In the genomic region with DNA sequence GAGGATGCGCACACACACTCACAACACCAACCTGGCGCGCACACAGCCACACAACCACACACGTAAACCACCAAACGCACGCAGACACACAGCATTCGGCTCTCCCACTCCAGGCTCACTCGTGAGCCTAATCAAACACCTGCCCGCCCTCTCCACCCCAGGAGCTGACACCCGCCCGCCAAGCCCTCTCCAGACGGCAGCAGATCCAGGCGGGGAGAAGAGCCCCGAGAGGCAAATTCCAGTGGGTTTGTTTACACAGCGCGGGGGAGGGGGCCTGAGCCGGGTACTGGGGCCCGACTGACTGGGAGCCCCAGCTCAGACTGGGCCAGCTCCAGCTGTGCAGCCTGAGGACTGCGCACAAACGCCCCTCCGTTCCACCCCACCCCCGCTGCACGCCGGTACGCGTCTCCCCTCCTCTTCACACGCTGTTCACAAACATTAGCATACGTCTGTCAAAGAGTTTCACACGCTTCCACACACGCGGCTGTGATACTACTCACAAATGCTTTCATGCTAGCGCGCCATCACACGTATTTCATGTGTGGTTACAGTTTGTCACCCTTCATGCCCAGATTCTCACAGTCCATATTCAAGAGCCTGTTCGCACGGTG, we compare ENCODE assay signal across 1 cellular context.
TF ChIP-seq lines count a peak whose summit lies in the region.

No MANE protein-coding gene starts in this region.

TF ChIP-seq in HEK293, 187 proteins besides CTCF, POLR2A, EP300 and RAD21 (continued from another document and continues in another):
- TF ChIP-seq ZNF211 (tag by site-specific recombination; IDR thresholded peaks at IDR 0.05; ENCODE audit: low read depth) (no peak), BCL11B (tag by site-specific recombination; IDR thresholded peaks at IDR 0.05; ENCODE audit: low read depth) (0 out of 2 replicates have a peak, but pooled peaks have one; percentile 51), GLIS2 (tag by site-specific recombination; IDR thresholded peaks at IDR 0.05) (0 out of 2 replicates have a peak, but pooled peaks have one; percentile 59), ZNF777 (tag by site-specific recombination; IDR thresholded peaks at IDR 0.05; ENCODE audit: borderline replicate concordance) (peak; percentile 43; the same call in 1 of the 2 replicates), EGR2 (tag by site-specific recombination; IDR thresholded peaks at IDR 0.05; ENCODE audit: low read depth) (peak; percentile 96), KLF7 (tag by site-specific recombination; IDR thresholded peaks at IDR 0.05; ENCODE audit: borderline replicate concordance) (peak; percentile 52; the same call in 1 of the 2 replicates), ZNF354C (tag by site-specific recombination; IDR thresholded peaks at IDR 0.05; ENCODE audit: borderline replicate concordance, low read depth) (no peak), ZNF121 (tag by site-specific recombination; IDR thresholded peaks at IDR 0.05) (no peak), ZNF707 (tag by site-specific recombination; IDR thresholded peaks at IDR 0.05) (no peak), OSR2 (tag by site-specific recombination; IDR thresholded peaks at IDR 0.05) (peak; percentile 32), ZBTB21 (tag by site-specific recombination; IDR thresholded peaks at IDR 0.05) (no peak), ZNF324 (tag by site-specific recombination; IDR thresholded peaks at IDR 0.05) (peak; percentile 62; the same call in 1 of the 2 replicates), GLI4 (tag by site-specific recombination; IDR thresholded peaks at IDR 0.05) (no peak; the same call in 1 of the 2 replicates), SP2 (tag by site-specific recombination; IDR thresholded peaks at IDR 0.05) (peak; percentile 52), ZNF501 (tag by site-specific recombination; IDR thresholded peaks at IDR 0.05) (no peak; the same call in 1 of the 2 replicates), KLF8 (tag by site-specific recombination; IDR thresholded peaks at IDR 0.05) (0 out of 2 replicates have a peak, but pooled peaks have one; percentile 2), ZNF561 (tag by site-specific recombination; IDR thresholded peaks at IDR 0.05; ENCODE audit: borderline replicate concordance) (0 out of 2 replicates have a peak, but pooled peaks have one; percentile 25), ZNF394 (tag by site-specific recombination; IDR thresholded peaks at IDR 0.05; ENCODE audit: borderline replicate concordance) (peak; percentile 34), KLF1 (tag by site-specific recombination; IDR thresholded peaks at IDR 0.05) (peak; percentile 87), ZNF416 (tag by site-specific recombination; IDR thresholded peaks at IDR 0.05) (no peak), ZBTB20 (tag by site-specific recombination; IDR thresholded peaks at IDR 0.05) (peak; percentile 77), ZNF514 (tag by site-specific recombination; IDR thresholded peaks at IDR 0.05) (no peak), ZIC2 (tag by site-specific recombination; IDR thresholded peaks at IDR 0.05) (peak; percentile 98), KLF9 (tag by site-specific recombination; IDR thresholded peaks at IDR 0.05; ENCODE audit: low read depth) (peak; percentile 54), ZNF76 (tag by site-specific recombination; IDR thresholded peaks at IDR 0.05; ENCODE audit: borderline replicate concordance, low read depth) (peak; percentile 25; the same call in 1 of the 2 replicates)
- TF ChIP-seq, protein P1, sequence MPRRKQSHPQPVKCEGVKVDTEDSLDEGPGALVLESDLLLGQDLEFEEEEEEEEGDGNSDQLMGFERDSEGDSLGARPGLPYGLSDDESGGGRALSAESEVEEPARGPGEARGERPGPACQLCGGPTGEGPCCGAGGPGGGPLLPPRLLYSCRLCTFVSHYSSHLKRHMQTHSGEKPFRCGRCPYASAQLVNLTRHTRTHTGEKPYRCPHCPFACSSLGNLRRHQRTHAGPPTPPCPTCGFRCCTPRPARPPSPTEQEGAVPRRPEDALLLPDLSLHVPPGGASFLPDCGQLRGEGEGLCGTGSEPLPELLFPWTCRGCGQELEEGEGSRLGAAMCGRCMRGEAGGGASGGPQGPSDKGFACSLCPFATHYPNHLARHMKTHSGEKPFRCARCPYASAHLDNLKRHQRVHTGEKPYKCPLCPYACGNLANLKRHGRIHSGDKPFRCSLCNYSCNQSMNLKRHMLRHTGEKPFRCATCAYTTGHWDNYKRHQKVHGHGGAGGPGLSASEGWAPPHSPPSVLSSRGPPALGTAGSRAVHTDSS (tag by site-specific recombination; IDR thresholded peaks at IDR 0.05) = no peak; the same call in 1 of the 2 replicates
- TF ChIP-seq, protein P2, sequence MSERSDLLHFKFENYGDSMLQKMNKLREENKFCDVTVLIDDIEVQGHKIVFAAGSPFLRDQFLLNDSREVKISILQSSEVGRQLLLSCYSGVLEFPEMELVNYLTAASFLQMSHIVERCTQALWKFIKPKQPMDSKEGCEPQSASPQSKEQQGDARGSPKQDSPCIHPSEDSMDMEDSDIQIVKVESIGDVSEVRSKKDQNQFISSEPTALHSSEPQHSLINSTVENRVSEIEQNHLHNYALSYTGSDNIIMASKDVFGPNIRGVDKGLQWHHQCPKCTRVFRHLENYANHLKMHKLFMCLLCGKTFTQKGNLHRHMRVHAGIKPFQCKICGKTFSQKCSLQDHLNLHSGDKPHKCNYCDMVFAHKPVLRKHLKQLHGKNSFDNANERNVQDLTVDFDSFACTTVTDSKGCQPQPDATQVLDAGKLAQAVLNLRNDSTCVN (tag by site-specific recombination; optimal IDR thresholded peaks at IDR 0.05) = peak; percentile 60
- TF ChIP-seq, protein P3, sequence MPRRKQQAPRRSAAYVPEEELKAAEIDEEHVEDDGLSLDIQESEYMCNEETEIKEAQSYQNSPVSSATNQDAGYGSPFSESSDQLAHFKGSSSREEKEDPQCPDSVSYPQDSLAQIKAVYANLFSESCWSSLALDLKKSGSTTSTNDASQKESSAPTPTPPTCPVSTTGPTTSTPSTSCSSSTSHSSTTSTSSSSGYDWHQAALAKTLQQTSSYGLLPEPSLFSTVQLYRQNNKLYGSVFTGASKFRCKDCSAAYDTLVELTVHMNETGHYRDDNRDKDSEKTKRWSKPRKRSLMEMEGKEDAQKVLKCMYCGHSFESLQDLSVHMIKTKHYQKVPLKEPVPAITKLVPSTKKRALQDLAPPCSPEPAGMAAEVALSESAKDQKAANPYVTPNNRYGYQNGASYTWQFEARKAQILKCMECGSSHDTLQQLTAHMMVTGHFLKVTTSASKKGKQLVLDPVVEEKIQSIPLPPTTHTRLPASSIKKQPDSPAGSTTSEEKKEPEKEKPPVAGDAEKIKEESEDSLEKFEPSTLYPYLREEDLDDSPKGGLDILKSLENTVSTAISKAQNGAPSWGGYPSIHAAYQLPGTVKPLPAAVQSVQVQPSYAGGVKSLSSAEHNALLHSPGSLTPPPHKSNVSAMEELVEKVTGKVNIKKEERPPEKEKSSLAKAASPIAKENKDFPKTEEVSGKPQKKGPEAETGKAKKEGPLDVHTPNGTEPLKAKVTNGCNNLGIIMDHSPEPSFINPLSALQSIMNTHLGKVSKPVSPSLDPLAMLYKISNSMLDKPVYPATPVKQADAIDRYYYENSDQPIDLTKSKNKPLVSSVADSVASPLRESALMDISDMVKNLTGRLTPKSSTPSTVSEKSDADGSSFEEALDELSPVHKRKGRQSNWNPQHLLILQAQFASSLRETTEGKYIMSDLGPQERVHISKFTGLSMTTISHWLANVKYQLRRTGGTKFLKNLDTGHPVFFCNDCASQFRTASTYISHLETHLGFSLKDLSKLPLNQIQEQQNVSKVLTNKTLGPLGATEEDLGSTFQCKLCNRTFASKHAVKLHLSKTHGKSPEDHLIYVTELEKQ (tag by site-specific recombination; IDR thresholded peaks at IDR 0.05; ENCODE audit: borderline replicate concordance) = no peak
- TF ChIP-seq, protein P4, sequence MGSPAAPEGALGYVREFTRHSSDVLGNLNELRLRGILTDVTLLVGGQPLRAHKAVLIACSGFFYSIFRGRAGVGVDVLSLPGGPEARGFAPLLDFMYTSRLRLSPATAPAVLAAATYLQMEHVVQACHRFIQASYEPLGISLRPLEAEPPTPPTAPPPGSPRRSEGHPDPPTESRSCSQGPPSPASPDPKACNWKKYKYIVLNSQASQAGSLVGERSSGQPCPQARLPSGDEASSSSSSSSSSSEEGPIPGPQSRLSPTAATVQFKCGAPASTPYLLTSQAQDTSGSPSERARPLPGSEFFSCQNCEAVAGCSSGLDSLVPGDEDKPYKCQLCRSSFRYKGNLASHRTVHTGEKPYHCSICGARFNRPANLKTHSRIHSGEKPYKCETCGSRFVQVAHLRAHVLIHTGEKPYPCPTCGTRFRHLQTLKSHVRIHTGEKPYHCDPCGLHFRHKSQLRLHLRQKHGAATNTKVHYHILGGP (tag by site-specific recombination; IDR thresholded peaks at IDR 0.05) = 0 out of 2 replicates have a peak, but pooled peaks have one; percentile 5
- TF ChIP-seq, protein P5, sequence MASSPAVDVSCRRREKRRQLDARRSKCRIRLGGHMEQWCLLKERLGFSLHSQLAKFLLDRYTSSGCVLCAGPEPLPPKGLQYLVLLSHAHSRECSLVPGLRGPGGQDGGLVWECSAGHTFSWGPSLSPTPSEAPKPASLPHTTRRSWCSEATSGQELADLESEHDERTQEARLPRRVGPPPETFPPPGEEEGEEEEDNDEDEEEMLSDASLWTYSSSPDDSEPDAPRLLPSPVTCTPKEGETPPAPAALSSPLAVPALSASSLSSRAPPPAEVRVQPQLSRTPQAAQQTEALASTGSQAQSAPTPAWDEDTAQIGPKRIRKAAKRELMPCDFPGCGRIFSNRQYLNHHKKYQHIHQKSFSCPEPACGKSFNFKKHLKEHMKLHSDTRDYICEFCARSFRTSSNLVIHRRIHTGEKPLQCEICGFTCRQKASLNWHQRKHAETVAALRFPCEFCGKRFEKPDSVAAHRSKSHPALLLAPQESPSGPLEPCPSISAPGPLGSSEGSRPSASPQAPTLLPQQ (tag by site-specific recombination; IDR thresholded peaks at IDR 0.05) = peak; percentile 52
- TF ChIP-seq, protein P6, sequence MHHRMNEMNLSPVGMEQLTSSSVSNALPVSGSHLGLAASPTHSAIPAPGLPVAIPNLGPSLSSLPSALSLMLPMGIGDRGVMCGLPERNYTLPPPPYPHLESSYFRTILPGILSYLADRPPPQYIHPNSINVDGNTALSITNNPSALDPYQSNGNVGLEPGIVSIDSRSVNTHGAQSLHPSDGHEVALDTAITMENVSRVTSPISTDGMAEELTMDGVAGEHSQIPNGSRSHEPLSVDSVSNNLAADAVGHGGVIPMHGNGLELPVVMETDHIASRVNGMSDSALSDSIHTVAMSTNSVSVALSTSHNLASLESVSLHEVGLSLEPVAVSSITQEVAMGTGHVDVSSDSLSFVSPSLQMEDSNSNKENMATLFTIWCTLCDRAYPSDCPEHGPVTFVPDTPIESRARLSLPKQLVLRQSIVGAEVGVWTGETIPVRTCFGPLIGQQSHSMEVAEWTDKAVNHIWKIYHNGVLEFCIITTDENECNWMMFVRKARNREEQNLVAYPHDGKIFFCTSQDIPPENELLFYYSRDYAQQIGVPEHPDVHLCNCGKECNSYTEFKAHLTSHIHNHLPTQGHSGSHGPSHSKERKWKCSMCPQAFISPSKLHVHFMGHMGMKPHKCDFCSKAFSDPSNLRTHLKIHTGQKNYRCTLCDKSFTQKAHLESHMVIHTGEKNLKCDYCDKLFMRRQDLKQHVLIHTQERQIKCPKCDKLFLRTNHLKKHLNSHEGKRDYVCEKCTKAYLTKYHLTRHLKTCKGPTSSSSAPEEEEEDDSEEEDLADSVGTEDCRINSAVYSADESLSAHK (tag by site-specific recombination; IDR thresholded peaks at IDR 0.05) = 0 out of 2 replicates have a peak, but pooled peaks have one; percentile 8
- TF ChIP-seq, protein P7, sequence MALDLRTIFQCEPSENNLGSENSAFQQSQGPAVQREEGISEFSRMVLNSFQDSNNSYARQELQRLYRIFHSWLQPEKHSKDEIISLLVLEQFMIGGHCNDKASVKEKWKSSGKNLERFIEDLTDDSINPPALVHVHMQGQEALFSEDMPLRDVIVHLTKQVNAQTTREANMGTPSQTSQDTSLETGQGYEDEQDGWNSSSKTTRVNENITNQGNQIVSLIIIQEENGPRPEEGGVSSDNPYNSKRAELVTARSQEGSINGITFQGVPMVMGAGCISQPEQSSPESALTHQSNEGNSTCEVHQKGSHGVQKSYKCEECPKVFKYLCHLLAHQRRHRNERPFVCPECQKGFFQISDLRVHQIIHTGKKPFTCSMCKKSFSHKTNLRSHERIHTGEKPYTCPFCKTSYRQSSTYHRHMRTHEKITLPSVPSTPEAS (tag by site-specific recombination; IDR thresholded peaks at IDR 0.05) = peak; percentile 65
- TF ChIP-seq, protein P8, sequence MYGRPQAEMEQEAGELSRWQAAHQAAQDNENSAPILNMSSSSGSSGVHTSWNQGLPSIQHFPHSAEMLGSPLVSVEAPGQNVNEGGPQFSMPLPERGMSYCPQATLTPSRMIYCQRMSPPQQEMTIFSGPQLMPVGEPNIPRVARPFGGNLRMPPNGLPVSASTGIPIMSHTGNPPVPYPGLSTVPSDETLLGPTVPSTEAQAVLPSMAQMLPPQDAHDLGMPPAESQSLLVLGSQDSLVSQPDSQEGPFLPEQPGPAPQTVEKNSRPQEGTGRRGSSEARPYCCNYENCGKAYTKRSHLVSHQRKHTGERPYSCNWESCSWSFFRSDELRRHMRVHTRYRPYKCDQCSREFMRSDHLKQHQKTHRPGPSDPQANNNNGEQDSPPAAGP (tag by site-specific recombination; IDR thresholded peaks at IDR 0.05) = peak; percentile 94
- TF ChIP-seq, protein P9, sequence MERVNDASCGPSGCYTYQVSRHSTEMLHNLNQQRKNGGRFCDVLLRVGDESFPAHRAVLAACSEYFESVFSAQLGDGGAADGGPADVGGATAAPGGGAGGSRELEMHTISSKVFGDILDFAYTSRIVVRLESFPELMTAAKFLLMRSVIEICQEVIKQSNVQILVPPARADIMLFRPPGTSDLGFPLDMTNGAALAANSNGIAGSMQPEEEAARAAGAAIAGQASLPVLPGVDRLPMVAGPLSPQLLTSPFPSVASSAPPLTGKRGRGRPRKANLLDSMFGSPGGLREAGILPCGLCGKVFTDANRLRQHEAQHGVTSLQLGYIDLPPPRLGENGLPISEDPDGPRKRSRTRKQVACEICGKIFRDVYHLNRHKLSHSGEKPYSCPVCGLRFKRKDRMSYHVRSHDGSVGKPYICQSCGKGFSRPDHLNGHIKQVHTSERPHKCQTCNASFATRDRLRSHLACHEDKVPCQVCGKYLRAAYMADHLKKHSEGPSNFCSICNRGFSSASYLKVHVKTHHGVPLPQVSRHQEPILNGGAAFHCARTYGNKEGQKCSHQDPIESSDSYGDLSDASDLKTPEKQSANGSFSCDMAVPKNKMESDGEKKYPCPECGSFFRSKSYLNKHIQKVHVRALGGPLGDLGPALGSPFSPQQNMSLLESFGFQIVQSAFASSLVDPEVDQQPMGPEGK (tag by site-specific recombination; IDR thresholded peaks at IDR 0.05) = peak; percentile 80
- TF ChIP-seq, protein P10, sequence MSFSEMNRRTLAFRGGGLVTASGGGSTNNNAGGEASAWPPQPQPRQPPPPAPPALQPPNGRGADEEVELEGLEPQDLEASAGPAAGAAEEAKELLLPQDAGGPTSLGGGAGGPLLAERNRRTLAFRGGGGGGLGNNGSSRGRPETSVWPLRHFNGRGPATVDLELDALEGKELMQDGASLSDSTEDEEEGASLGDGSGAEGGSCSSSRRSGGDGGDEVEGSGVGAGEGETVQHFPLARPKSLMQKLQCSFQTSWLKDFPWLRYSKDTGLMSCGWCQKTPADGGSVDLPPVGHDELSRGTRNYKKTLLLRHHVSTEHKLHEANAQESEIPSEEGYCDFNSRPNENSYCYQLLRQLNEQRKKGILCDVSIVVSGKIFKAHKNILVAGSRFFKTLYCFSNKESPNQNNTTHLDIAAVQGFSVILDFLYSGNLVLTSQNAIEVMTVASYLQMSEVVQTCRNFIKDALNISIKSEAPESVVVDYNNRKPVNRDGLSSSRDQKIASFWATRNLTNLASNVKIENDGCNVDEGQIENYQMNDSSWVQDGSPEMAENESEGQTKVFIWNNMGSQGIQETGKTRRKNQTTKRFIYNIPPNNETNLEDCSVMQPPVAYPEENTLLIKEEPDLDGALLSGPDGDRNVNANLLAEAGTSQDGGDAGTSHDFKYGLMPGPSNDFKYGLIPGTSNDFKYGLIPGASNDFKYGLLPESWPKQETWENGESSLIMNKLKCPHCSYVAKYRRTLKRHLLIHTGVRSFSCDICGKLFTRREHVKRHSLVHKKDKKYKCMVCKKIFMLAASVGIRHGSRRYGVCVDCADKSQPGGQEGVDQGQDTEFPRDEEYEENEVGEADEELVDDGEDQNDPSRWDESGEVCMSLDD (tag by site-specific recombination; IDR thresholded peaks at IDR 0.05) = peak; percentile 28; the same call in 1 of the 2 replicates
